ENCODE assay signal across 9 cellular contexts in genomic region chrX:151505796-151506195, GRCh38. TPM values are rescaled to one million over a fixed set of nuclear protein-coding genes. Genes with fewer than 3 reads are reported as not detected.
DNase-seq lines count a peak whose midpoint lies in the region; ATAC-seq, FAIRE-seq and TF ChIP-seq lines count a peak whose summit lies in the region.
"Had no signal": no experiment of that assay in that cellular context is flagged by ENCODE, and none has a peak within 500 bp of the region (broad histone marks: within the 10 kb centered on the region; RNA-seq: fewer than 3 reads in every experiment).

No MANE protein-coding gene starts in this region.

- CTCF ChIA-PET in Calu3 (lab: Charles Lee): no interaction called here

- H3K36me3 Mint-ChIP-seq in Calu3 (ENCODE audit: insufficient read depth, unreplicated experiment): no peaks in the 10 kb centered on the region

- no peaks in the 10 kb centered on the region for H3K9me3 ChIP-seq in thyroid gland

- no peak overlapping the region for H3K4me3 Mint-ChIP-seq in Calu3 (ENCODE audit: low read depth, unreplicated experiment)

- H3K9me3 Mint-ChIP-seq in Calu3 (ENCODE audit: low read depth, unreplicated experiment): no peaks in the 10 kb centered on the region

- DNase-seq in Calu3 (peak; percentile 14), NCI-H82 (lab: John Stamatoyannopoulos, UW) (peak; percentile 84), foreskin keratinocyte (peak in 1 of 2 donors; percentile 1), thyroid gland (no peak), H54 (ENCODE audit: insufficient read length, low spot score) (no peak)
- DNase-seq in NK-92 treated with Interleukin-12 subunit alpha and Interleukin-12 subunit beta, amount 100 ng/mL, for 24 hours (lab: John Stamatoyannopoulos, UW): no peak
- DNase-seq: left ventricle myocardium superior had no signal

- H3K27ac ChIP-seq in foreskin keratinocyte (no peak overlapping the region), thyroid gland (no peak overlapping the region)

- no peaks in the 10 kb centered on the region for H3K4me1 Mint-ChIP-seq in Calu3 (ENCODE audit: low read depth, unreplicated experiment)

- no peaks in the 10 kb centered on the region for H3K36me3 ChIP-seq in thyroid gland

- BruUV-seq in Calu3 (replicated peaks; lab: Mats Ljungman, UMichigan): no TSS peak

- H3K4me3 ChIP-seq in thyroid gland (replicated peaks in 1 of 3): no peak overlapping the region

- TF ChIP-seq POLR2A in thyroid gland (IDR thresholded peaks at IDR 0.05): no peak
- TF ChIP-seq POLR2A in H54 (IDR thresholded peaks at IDR 0.05; ENCODE audit: low read depth, low read length): no peak

- ATAC-seq in foreskin keratinocyte (peak; percentile 37), GM21737 (IDR thresholded peaks at IDR 0.05; ENCODE audit: unreplicated experiment) (no peak)
- ATAC-seq: left ventricle myocardium superior had no signal

- H3K27me3 Mint-ChIP-seq in Calu3 (ENCODE audit: unreplicated experiment): peaks cover 38% of the 10 kb centered on the region

- no peaks in the 10 kb centered on the region for H3K27me3 ChIP-seq in foreskin keratinocyte
- H3K27me3 ChIP-seq in thyroid gland: no peaks in the 10 kb centered on the region

- WGBS in thyroid gland, 2 donors: 57 to 69% methylated on average over 2 of the region's 2 CpGs

- intact Hi-C loops in Calu3 (cut with micrococcal nuclease; ENCODE audit: unreplicated experiment): loop anchor here (1.0 kb wide), 1 partner anchor 176 kb away; no protein-coding TSS in a partner anchor
- intact Hi-C loops in thyroid gland (cut with DNase I): no loop called here

- no peak for TF ChIP-seq CTCF in Calu3 (IDR thresholded peaks at IDR 0.05; ENCODE audit: unreplicated experiment)
- TF ChIP-seq CTCF in GM12874 (IDR thresholded peaks at IDR 0.05; ENCODE audit: insufficient read depth, low read depth, low read length): peak; percentile 36; the same call in 1 of the 2 replicates
- TF ChIP-seq CTCF in foreskin keratinocyte (conservative IDR thresholded peaks at IDR 0.05): peak; percentile 53
- TF ChIP-seq CTCF in thyroid gland (IDR thresholded peaks at IDR 0.05): peak in 1 of 6 experiments; percentile 6

- H3K4me1 ChIP-seq in foreskin keratinocyte: no peaks in the 10 kb centered on the region
- H3K4me1 ChIP-seq in thyroid gland: no peaks in the 10 kb centered on the region

- H3K27ac Mint-ChIP-seq in Calu3 (ENCODE audit: unreplicated experiment): no peak overlapping the region

- FAIRE-seq in H54 (lab: Jason Lieb, UNC): no peak

RNA-seq across cellular contexts. Expression of gene PASD1, which starts 57.7 kb away (rescaled TPM):
- not detected in 2 replicates for total RNA-seq in Calu3 (2022)
- total RNA-seq in foreskin keratinocyte: not detected in 2 replicates
- polyA plus RNA-seq in foreskin keratinocyte: not detected in 2 replicates
- total RNA-seq in thyroid gland: under 1 TPM in 2 of 4 donors, not detected in 2; 0.11 to 0.13 TPM
- total RNA-seq: left ventricle myocardium superior had no signal

Comparison
In these comparisons a context has a peak if more than half of its experiments do, and no peak if none do; other contexts are left out.
1. DNase-seq: peak in Calu3 (single experiment) and NCI-H82 (single experiment); none in thyroid gland (0 of 2), NK-92 treated with Interleukin-12 subunit alpha and Interleukin-12 subunit beta, amount 100 ng/mL, for 24 hours (single experiment) and H54 (single experiment).